19 cellular contexts compared by ENCODE assay signal in genomic region chr4:150229538-150229937, GRCh38.
DNase-seq lines count a peak whose midpoint lies in the region; ATAC-seq and TF ChIP-seq lines count a peak whose summit lies in the region.
"Had no signal": no experiment of that assay in that cellular context is flagged by ENCODE, and none has a peak within 500 bp of the region (broad histone marks: within the 10 kb centered on the region; RNA-seq: fewer than 3 reads in every experiment).

No MANE protein-coding gene starts in this region.

- CTCF ChIA-PET in OCI-LY7 (lab: Charles Lee; ENCODE audit: unreplicated experiment): no interaction called here

- intact Hi-C loops in CD14-positive monocyte (cut with micrococcal nuclease) (no loop called here), OCI-LY7 (cut with micrococcal nuclease; ENCODE audit: unreplicated experiment) (no loop called here)

- no peak overlapping the region for H3K27ac Mint-ChIP-seq in CD14-positive monocyte
- H3K27ac Mint-ChIP-seq: effector memory CD8-positive, alpha-beta T cell; nephron progenitor cell had no signal

- H3K9me3 Mint-ChIP-seq in CD14-positive monocyte: peaks cover 0 to 4% (median 0%) of the 10 kb centered on the region in 7 donors
- H3K9me3 Mint-ChIP-seq: effector memory CD8-positive, alpha-beta T cell had no signal

- no peaks in the 10 kb centered on the region for H3K36me3 Mint-ChIP-seq in CD14-positive monocyte

- H3K4me1 Mint-ChIP-seq in CD14-positive monocyte: no peaks in the 10 kb centered on the region

- POLR2A ChIA-PET in OCI-LY7 (lab: Charles Lee): no interaction called here

- H3K79me2 ChIP-seq in OCI-LY7 (ENCODE audit: insufficient read depth, low read depth, low read length): no peaks in the 10 kb centered on the region
- H3K79me2 ChIP-seq: hepatocyte had no signal

- no peaks in the 10 kb centered on the region for H3K9me2 ChIP-seq in OCI-LY7 (ENCODE audit: insufficient read depth, low read length)

- ATAC-seq in HG02798 (IDR thresholded peaks at IDR 0.05; ENCODE audit: poor library complexity, unreplicated experiment): no peak
- ATAC-seq: effector memory CD8-positive, alpha-beta T cell; left lung had no signal

- BruUV-seq in OCI-LY7 (replicated peaks; lab: Mats Ljungman, UMichigan): no TSS peak

- H3K4me1 ChIP-seq in OCI-LY7 (ENCODE audit: insufficient read depth, low read length, poor library complexity, severe bottlenecking): no peaks in the 10 kb centered on the region
- H3K4me1 ChIP-seq: left lung, uterus had no signal

- H3K4me3 ChIP-seq in foreskin fibroblast (ENCODE audit: low read depth in 1 of 2, low read length in 2 of 2): no peak overlapping the region
- no peak overlapping the region for H3K4me3 ChIP-seq in OCI-LY7 (ENCODE audit: low read depth, low read length, poor library complexity, severe bottlenecking)
- H3K4me3 ChIP-seq: hepatocyte, left lung, uterus had no signal

- TF ChIP-seq CTCF in foreskin fibroblast (IDR thresholded peaks at IDR 0.05; ENCODE audit: low read depth, low read length) (no peak), CD14-positive monocyte (IDR thresholded peaks at IDR 0.05) (no peak), OCI-LY7 (conservative IDR thresholded peaks at IDR 0.05; ENCODE audit: low read length) (no peak)

- no peak overlapping the region for H2AFZ ChIP-seq in OCI-LY7 (ENCODE audit: low read length)
- H2AFZ ChIP-seq: hepatocyte had no signal

- H3K4me3 Mint-ChIP-seq in CD14-positive monocyte: no peak overlapping the region
- H3K4me3 Mint-ChIP-seq: effector memory CD8-positive, alpha-beta T cell; nephron progenitor cell had no signal

- no peaks in the 10 kb centered on the region for H3K36me3 ChIP-seq in OCI-LY7 (ENCODE audit: insufficient read depth, low read length)
- H3K36me3 ChIP-seq: left lung, uterus had no signal

- no peak overlapping the region for H3K4me2 ChIP-seq in OCI-LY7 (ENCODE audit: low read length)
- H3K4me2 ChIP-seq: hepatocyte had no signal

- DNase-seq in COLO829 (ENCODE audit: low spot score): peak; percentile 80
- peak; percentile 46 for DNase-seq in NCI-H1048 (lab: John Stamatoyannopoulos, UW)
- peak; percentile 75 for DNase-seq in astrocyte of the hippocampus (ENCODE audit: low read depth, low spot score)
- peak; percentile 67 to 87 for DNase-seq in foreskin fibroblast
- no peak for DNase-seq in CD14-positive monocyte (ENCODE audit: low spot score)
- DNase-seq in cerebellar cortex (ENCODE audit: low spot score): no peak
- DNase-seq in OCI-LY7 (ENCODE audit: low spot score): no peak
- DNase-seq: activated T-cell treated with anti-CD3 and anti-CD28 coated beads, Interleukin-2, amount 50 U/mL, for 48 hours; amygdala; C1 segment of cervical spinal cord; effector memory CD8-positive, alpha-beta T cell; GDM1; left lung; NCI-H2171 treated with DMSO at 0.1 percent for 48 hours; nephron progenitor cell; stimulated activated naive CD4-positive, alpha-beta T cell treated with Interleukin-2 at 50 U/mL for 16 hours; uterus had no signal

- H4K20me1 ChIP-seq in OCI-LY7 (ENCODE audit: insufficient read depth, low read length): no peaks in the 10 kb centered on the region

- H3K27me3 Mint-ChIP-seq in CD14-positive monocyte (ENCODE audit: low read depth in 3 of 3): peaks cover 0 to 2% (median 0%) of the 10 kb centered on the region in 3 donors

- no peaks in the 10 kb centered on the region for H3K9me3 ChIP-seq in OCI-LY7 (ENCODE audit: low read length)
- H3K9me3 ChIP-seq: left lung, uterus had no signal

- H3K27ac ChIP-seq in OCI-LY7 (ENCODE audit: low read depth, low read length, poor library complexity, severe bottlenecking): no peak overlapping the region
- H3K27ac ChIP-seq: hepatocyte, left lung, uterus had no signal

Comparison
In these comparisons a context has a peak if more than half of its experiments do, and no peak if none do; other contexts are left out.
1. DNase-seq: peak in COLO829 (single experiment), NCI-H1048 (single experiment), astrocyte of the hippocampus (single experiment) and foreskin fibroblast (2 of 2); none in CD14-positive monocyte (single experiment), cerebellar cortex (single experiment) and OCI-LY7 (single experiment).